Comparison of ENCODE assay signal across 34 cellular contexts in genomic region chr15:99464137-99464536, GRCh38.
"Had no signal": no experiment of that assay in that cellular context is flagged by ENCODE, and none has a peak within 500 bp of the region (broad histone marks: within the 10 kb centered on the region; RNA-seq: fewer than 3 reads in every experiment).

No MANE protein-coding gene starts in this region.

- H3K4me1 ChIP-seq: adrenal gland, body of pancreas had no signal

- DNase-seq: activated B cell treated with CpG ODN at 0.5 μM for 24 hours; activated CD4-positive, alpha-beta memory T cell treated with anti-CD3 and anti-CD28 coated beads for 36 hours; activated CD4-positive, alpha-beta T cell treated with anti-CD3 and anti-CD28 coated beads for 4 hours; activated CD4-positive, alpha-beta T cell treated with anti-CD3 and anti-CD28 coated beads, Interleukin-2, amount 10 ng/mL, durations not matched to agents 24 days and 14 days; activated CD4-positive, alpha-beta T cell treated with anti-CD3 and anti-CD28 coated beads, Interleukin-2, amount 50 U/mL, for 1 hour; activated CD4-positive, alpha-beta T cell treated with anti-CD3 and anti-CD28 coated beads, Interleukin-2, amount 50 U/mL, for 4 hours; activated CD4-positive, CD25-positive, alpha-beta regulatory T cell treated with anti-CD3 and anti-CD28 coated beads, Interleukin-2, amount 50 U/mL, for 72 hours; activated CD8-positive, alpha-beta memory T cell treated with anti-CD3 and anti-CD28 coated beads, Interleukin-2, amount 50 U/mL, for 4 hours; activated CD8-positive, alpha-beta T cell treated with anti-CD3 and anti-CD28 coated beads for 36 hours; activated effector memory CD4-positive, alpha-beta T cell treated with anti-CD3 and anti-CD28 coated beads, Interleukin-2, amount 50 U/mL, for 16 hours; activated gamma-delta T cell treated with Interleukin-2 at 50 U/mL for 16 hours; activated naive CD4-positive, alpha-beta T cell; activated naive CD4-positive, alpha-beta T cell treated with anti-CD3 and anti-CD28 coated beads for 36 hours; activated naive CD4-positive, alpha-beta T cell treated with anti-CD3 and anti-CD28 coated beads, Interleukin-2, amount 50 U/mL, for 16 hours; activated naive CD8-positive, alpha-beta T cell treated with anti-CD3 and anti-CD28 coated beads for 36 hours; activated T-cell treated with anti-CD3 and anti-CD28 coated beads for 4 hours; activated T-cell treated with anti-CD3 and anti-CD28 coated beads, Interleukin-2, amount 50 U/mL, for 1 hour; activated T-cell treated with anti-CD3 and anti-CD28 coated beads, Interleukin-2, amount 50 U/mL, for 4 hours; activated T-cell treated with anti-CD3 and anti-CD28 coated beads, Interleukin-2, amount 50 U/mL, for 72 hours; adrenal gland; amniotic stem cell; aorta; body of pancreas; caudate nucleus; cerebellar nuclear complex; T-helper 2 cell; T-helper 9 cell had no signal

- ATAC-seq: activated CD8-positive, alpha-beta T cell treated with anti-CD3 and anti-CD28 coated beads for 36 hours; activated naive CD4-positive, alpha-beta T cell treated with anti-CD3 and anti-CD28 coated beads, Interleukin-2, amount 50 U/mL, for 72 hours; activated T-cell treated with anti-CD3 and anti-CD28 coated beads, Interleukin-2, amount 50 U/mL, for 4 hours; activated T-cell treated with anti-CD3 and anti-CD28 coated beads, Interleukin-2, amount 50 U/mL, for 72 hours; activated T-helper 17 cell treated with anti-CD3 and anti-CD28 coated beads, Interleukin-2, amount 50 U/mL, for 72 hours; body of pancreas had no signal

- H3K27ac ChIP-seq: adrenal gland, body of pancreas, cardiac muscle cell, VCaP had no signal

- H3K36me3 ChIP-seq: adrenal gland, cardiac muscle cell had no signal

- H3K27me3 ChIP-seq: adrenal gland, body of pancreas, cardiac muscle cell had no signal

- FAIRE-seq: astrocyte, bronchial epithelial cell, TTC549 had no signal

- H3K4me3 ChIP-seq: adrenal gland, body of pancreas, cardiac muscle cell had no signal
